ENCODE assay signal across 9 cellular contexts in the genomic region with DNA sequence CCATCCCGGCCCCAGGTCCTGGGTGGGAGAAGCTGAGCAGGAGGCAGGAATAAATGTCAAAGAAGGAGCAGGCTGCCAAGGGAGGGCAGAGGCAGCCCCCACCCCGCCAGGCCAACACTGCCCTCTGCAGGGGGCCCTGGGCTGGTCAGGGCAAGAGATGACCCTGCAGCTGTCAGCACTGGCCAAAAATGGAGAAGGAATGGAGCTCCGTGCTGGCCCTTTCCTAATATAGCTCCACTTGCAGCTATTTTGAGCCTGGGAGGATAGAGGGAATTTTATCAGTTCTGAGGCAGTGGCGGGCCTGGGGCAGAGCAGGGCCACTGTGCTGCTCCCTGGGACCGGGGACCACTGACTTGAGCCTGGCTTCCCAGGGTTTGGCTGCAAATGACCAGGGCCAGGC. TPM values are rescaled to one million over a fixed set of nuclear protein-coding genes. Genes with fewer than 3 reads are reported as not detected.
DNase-seq lines count a peak whose midpoint lies in the region; ATAC-seq and TF ChIP-seq lines count a peak whose summit lies in the region.
"Had no signal": no experiment of that assay in that cellular context is flagged by ENCODE, and none has a peak within 500 bp of the region (broad histone marks: within the 10 kb centered on the region; RNA-seq: fewer than 3 reads in every experiment).

No MANE protein-coding gene starts in this region.

- H3K4me1 Mint-ChIP-seq in CD14-positive monocyte: peaks cover 7% of the 10 kb centered on the region

- peaks cover 0 to 100% (median 52%) of the 10 kb centered on the region in 3 donors for H3K4me1 ChIP-seq in gastroesophageal sphincter

- no peak for TF ChIP-seq POLR2A in gastroesophageal sphincter (IDR thresholded peaks at IDR 0.05)

- H3K9me3 ChIP-seq in gastroesophageal sphincter: no peaks in the 10 kb centered on the region

- H3K27ac ChIP-seq in gastroesophageal sphincter: peak overlapping the region; percentile 10 to 92 (median 89)

- H3K27me3 Mint-ChIP-seq in CD14-positive monocyte (ENCODE audit: low read depth in 3 of 3): peaks cover 2 to 12% (median 7%) of the 10 kb centered on the region in 3 donors

- 0% methylated on average over 1 of the region's 5 CpGs; no CpG with 5 or more reads in 1 of the 2 donors for WGBS in gastroesophageal sphincter (ENCODE audit: low coverage in 1 of 2), 2 donors

- no peak for TF ChIP-seq EP300 in gastroesophageal sphincter (IDR thresholded peaks at IDR 0.05)

- H3K36me3 ChIP-seq in gastroesophageal sphincter: peaks cover 0 to 4% of the 10 kb centered on the region in 2 donors

- peak; percentile 44 for ATAC-seq in gastroesophageal sphincter
- no peak for ATAC-seq in HG02623 (IDR thresholded peaks at IDR 0.05; ENCODE audit: unreplicated experiment)

- H3K4me3 ChIP-seq in gastroesophageal sphincter: no peak overlapping the region

- no peaks in the 10 kb centered on the region for H3K9me3 Mint-ChIP-seq in CD14-positive monocyte

- H3K4me3 Mint-ChIP-seq in CD14-positive monocyte: no peak overlapping the region

- H3K27me3 ChIP-seq in gastroesophageal sphincter: peaks cover 7% of the 10 kb centered on the region

- no peaks in the 10 kb centered on the region for H3K36me3 Mint-ChIP-seq in CD14-positive monocyte

- peak; percentile 36 for TF ChIP-seq CTCF in GM12872 (IDR thresholded peaks at IDR 0.05; ENCODE audit: insufficient read depth, low read depth, low read length)
- peak in 3 of 4 experiments; percentile 52 to 70 (median 54) for TF ChIP-seq CTCF in gastroesophageal sphincter (IDR thresholded peaks at IDR 0.05)
- TF ChIP-seq CTCF in CD14-positive monocyte (IDR thresholded peaks at IDR 0.05): no peak

- DNase-seq in OCI-M1 (lab: John Stamatoyannopoulos, UW) (peak; percentile 63), retina (peak; percentile 50), NCI-H187 treated with DMSO at 0.1 percent for 48 hours (lab: John Stamatoyannopoulos, UW) (no peak), CD14-positive monocyte (ENCODE audit: low spot score) (no peak)
- no peak for DNase-seq in activated CD4-positive, alpha-beta T cell treated with anti-CD3 and anti-CD28 coated beads for 4 hours

- H3K27ac Mint-ChIP-seq in CD14-positive monocyte: no peak overlapping the region

- intact Hi-C loops in CD14-positive monocyte (cut with micrococcal nuclease): no loop called here

RNA-seq across cellular contexts. Expression of a gene that starts 16.0 kb away (rescaled TPM):
- 10 to 100 TPM; 12.9 to 45.8 (median 18.6) TPM for total RNA-seq in gastroesophageal sphincter
- polyA plus RNA-seq in CD14-positive monocyte: not detected

RNA-seq across cellular contexts. Expression of a gene that starts 30.0 kb away (rescaled TPM):
- total RNA-seq in gastroesophageal sphincter: not detected
- polyA plus RNA-seq in CD14-positive monocyte: not detected
- total RNA-seq: renal cortical epithelial cell had no signal

Comparison
In these comparisons a context has a peak if more than half of its experiments do, and no peak if none do; other contexts are left out.
1. DNase-seq: peak in OCI-M1 (single experiment) and retina (single experiment); none in NCI-H187 treated with DMSO at 0.1 percent for 48 hours (single experiment), activated CD4-positive, alpha-beta T cell treated with anti-CD3 and anti-CD28 coated beads for 4 hours (0 of 2) and CD14-positive monocyte (single experiment).